In the genomic region with DNA sequence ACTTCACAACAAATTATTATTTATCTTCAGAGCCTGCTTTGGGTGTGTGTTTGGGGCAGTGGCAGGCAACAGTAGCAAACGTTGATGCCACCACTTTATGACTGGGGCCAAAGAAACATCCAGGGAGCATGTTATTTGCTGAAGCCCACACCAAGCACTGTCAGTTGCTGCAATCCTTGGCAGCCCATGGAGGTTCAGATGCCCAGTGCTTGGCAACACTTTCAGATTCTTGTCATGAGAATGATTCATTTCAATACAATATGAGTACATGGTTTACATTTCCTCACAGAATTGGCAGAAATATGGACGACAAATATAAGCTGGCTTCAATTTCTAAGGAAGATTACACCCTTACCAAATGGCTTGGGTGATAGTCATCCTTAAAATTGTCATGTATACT, we compare ENCODE assay signal across 25 cellular contexts. TPM values are rescaled to one million over a fixed set of nuclear protein-coding genes. Genes with fewer than 3 reads are reported as not detected.
DNase-seq lines count a peak whose midpoint lies in the region; ATAC-seq and TF ChIP-seq lines count a peak whose summit lies in the region.
"Had no signal": no experiment of that assay in that cellular context is flagged by ENCODE, and none has a peak within 500 bp of the region (broad histone marks: within the 10 kb centered on the region; RNA-seq: fewer than 3 reads in every experiment).

No MANE protein-coding gene starts in this region.

- no peak overlapping the region for H3K4me3 ChIP-seq in LNCaP clone FGC (ENCODE audit: low read depth, low read length)
- H3K4me3 ChIP-seq: lung, transverse colon had no signal

- TF ChIP-seq CTCF in LNCaP clone FGC (IDR thresholded peaks at IDR 0.05; ENCODE audit: control insufficient read depth, extremely low read depth, insufficient read depth) (no peak), omental fat pad (IDR thresholded peaks at IDR 0.05) (no peak)

- DNase-seq in AG20443 (ENCODE audit: low spot score) (peak; percentile 31), LNCaP clone FGC (ENCODE audit: low read depth) (peak; percentile 62), dedifferentiated amniotic fluid mesenchymal stem cell (ENCODE audit: extremely low spot score) (peak; percentile 77), omental fat pad (ENCODE audit: low spot score) (no peak), AG08396 (ENCODE audit: low spot score) (no peak), activated gamma-delta T cell treated with Interleukin-2 at 50 U/mL for 16 hours (no peak)
- DNase-seq: activated B cell treated with CpG ODN at 0.5 μM for 24 hours; activated CD8-positive, alpha-beta T cell treated with anti-CD3 and anti-CD28 coated beads, Interleukin-2, amount 10 ng/mL, durations not matched to agents 7 days and 5 days; activated naive CD4-positive, alpha-beta T cell treated with anti-CD3 and anti-CD28 coated beads for 36 hours; activated T-cell treated with anti-CD3 and anti-CD28 coated beads, Interleukin-2, amount 50 U/mL, for 1 hour; caudate nucleus; COR-L47; DND-41; GOT3; kidney; MM.1S; NCI-H1436; NCI-H69; retina; RPMI8226; stimulated activated CD4-positive, alpha-beta T cell treated with anti-CD3 and anti-CD28 coated beads, Interleukin-4, amount 100 ng/mL, for 4 hours; transverse colon had no signal

- ATAC-seq in omental fat pad (ENCODE audit: low FRiP score) (peak; percentile 64), GM19452 (IDR thresholded peaks at IDR 0.05; ENCODE audit: unreplicated experiment) (no peak), GM18873 (IDR thresholded peaks at IDR 0.05; ENCODE audit: low FRiP score, unreplicated experiment) (no peak)
- ATAC-seq: activated CD8-positive, alpha-beta T cell treated with anti-CD3 and anti-CD28 coated beads, Interleukin-2, amount 10 ng/mL, durations not matched to agents 7 days and 5 days had no signal

RNA-seq across cellular contexts. Expression of a gene that starts 46.5 kb away (rescaled TPM):
- 10 to 100 TPM in 3 of 4 donors, 1 to 10 TPM in 1; 10.0 to 19.2 (median 14.6) TPM for total RNA-seq in omental fat pad
- total RNA-seq: activated B cell treated with CpG ODN at 0.5 μM for 24 hours; activated CD8-positive, alpha-beta T cell treated with anti-CD3 and anti-CD28 coated beads, Interleukin-2, amount 10 ng/mL, durations not matched to agents 7 days and 5 days had no signal

Comparison
In these comparisons a context has a peak if more than half of its experiments do, and no peak if none do; other contexts are left out.
1. DNase-seq: peak in AG20443 (single experiment), LNCaP clone FGC (single experiment) and dedifferentiated amniotic fluid mesenchymal stem cell (single experiment); none in omental fat pad (single experiment), AG08396 (single experiment) and activated gamma-delta T cell treated with Interleukin-2 at 50 U/mL for 16 hours (single experiment).